1 cellular context compared by ENCODE assay signal in the genomic region with DNA sequence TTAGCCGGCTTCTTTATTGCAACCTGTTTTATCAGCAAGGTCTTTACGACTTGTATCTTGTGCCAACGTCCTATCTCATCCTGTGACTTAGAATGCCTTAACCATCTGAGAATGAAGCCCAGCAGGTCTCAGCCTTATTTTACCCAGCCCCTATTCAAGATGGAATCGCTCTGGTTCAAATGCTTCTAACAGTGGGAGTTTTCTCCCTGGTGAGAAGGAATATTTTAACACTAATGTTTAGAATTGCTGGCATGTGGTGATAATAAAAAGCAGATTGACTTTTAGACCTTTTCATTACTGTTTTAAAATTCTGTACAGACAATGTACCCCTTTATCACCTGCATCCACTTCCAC.
TF ChIP-seq lines count a peak whose summit lies in the region.

No MANE protein-coding gene starts in this region.

TF ChIP-seq in GM23338, 12 proteins besides CTCF, POLR2A, EP300 and RAD21 (continued from another document):
- TF ChIP-seq, protein P1, sequence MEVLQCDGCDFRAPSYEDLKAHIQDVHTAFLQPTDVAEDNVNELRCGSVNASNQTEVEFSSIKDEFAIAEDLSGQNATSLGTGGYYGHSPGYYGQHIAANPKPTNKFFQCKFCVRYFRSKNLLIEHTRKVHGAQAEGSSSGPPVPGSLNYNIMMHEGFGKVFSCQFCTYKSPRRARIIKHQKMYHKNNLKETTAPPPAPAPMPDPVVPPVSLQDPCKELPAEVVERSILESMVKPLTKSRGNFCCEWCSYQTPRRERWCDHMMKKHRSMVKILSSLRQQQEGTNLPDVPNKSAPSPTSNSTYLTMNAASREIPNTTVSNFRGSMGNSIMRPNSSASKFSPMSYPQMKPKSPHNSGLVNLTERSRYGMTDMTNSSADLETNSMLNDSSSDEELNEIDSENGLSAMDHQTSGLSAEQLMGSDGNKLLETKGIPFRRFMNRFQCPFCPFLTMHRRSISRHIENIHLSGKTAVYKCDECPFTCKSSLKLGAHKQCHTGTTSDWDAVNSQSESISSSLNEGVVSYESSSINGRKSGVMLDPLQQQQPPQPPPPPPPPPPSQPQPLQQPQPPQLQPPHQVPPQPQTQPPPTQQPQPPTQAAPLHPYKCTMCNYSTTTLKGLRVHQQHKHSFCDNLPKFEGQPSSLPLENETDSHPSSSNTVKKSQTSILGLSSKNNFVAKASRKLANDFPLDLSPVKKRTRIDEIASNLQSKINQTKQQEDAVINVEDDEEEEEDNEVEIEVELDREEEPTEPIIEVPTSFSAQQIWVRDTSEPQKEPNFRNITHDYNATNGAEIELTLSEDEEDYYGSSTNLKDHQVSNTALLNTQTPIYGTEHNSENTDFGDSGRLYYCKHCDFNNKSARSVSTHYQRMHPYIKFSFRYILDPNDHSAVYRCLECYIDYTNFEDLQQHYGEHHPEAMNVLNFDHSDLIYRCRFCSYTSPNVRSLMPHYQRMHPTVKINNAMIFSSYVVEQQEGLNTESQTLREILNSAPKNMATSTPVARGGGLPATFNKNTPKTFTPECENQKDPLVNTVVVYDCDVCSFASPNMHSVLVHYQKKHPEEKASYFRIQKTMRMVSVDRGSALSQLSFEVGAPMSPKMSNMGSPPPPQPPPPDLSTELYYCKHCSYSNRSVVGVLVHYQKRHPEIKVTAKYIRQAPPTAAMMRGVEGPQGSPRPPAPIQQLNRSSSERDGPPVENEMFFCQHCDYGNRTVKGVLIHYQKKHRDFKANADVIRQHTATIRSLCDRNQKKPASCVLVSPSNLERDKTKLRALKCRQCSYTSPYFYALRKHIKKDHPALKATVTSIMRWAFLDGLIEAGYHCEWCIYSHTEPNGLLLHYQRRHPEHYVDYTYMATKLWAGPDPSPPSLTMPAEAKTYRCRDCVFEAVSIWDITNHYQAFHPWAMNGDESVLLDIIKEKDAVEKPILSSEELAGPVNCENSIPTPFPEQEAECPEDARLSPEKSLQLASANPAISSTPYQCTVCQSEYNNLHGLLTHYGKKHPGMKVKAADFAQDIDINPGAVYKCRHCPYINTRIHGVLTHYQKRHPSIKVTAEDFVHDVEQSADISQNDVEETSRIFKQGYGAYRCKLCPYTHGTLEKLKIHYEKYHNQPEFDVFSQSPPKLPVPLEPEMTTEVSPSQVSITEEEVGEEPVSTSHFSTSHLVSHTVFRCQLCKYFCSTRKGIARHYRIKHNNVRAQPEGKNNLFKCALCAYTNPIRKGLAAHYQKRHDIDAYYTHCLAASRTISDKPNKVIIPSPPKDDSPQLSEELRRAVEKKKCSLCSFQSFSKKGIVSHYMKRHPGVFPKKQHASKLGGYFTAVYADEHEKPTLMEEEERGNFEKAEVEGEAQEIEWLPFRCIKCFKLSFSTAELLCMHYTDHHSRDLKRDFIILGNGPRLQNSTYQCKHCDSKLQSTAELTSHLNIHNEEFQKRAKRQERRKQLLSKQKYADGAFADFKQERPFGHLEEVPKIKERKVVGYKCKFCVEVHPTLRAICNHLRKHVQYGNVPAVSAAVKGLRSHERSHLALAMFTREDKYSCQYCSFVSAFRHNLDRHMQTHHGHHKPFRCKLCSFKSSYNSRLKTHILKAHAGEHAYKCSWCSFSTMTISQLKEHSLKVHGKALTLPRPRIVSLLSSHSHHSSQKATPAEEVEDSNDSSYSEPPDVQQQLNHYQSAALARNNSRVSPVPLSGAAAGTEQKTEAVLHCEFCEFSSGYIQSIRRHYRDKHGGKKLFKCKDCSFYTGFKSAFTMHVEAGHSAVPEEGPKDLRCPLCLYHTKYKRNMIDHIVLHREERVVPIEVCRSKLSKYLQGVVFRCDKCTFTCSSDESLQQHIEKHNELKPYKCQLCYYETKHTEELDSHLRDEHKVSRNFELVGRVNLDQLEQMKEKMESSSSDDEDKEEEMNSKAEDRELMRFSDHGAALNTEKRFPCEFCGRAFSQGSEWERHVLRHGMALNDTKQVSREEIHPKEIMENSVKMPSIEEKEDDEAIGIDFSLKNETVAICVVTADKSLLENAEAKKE (CRISPR knock-in tag; IDR thresholded peaks at IDR 0.05) = no peak
- TF ChIP-seq, protein P2, sequence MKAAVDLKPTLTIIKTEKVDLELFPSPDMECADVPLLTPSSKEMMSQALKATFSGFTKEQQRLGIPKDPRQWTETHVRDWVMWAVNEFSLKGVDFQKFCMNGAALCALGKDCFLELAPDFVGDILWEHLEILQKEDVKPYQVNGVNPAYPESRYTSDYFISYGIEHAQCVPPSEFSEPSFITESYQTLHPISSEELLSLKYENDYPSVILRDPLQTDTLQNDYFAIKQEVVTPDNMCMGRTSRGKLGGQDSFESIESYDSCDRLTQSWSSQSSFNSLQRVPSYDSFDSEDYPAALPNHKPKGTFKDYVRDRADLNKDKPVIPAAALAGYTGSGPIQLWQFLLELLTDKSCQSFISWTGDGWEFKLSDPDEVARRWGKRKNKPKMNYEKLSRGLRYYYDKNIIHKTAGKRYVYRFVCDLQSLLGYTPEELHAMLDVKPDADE (IDR thresholded peaks at IDR 0.05) = no peak
- TF ChIP-seq NANOG (IDR thresholded peaks at IDR 0.05; ENCODE audit: borderline replicate concordance) = no peak
